ENCODE assay signal across 8 cellular contexts in the genomic region with DNA sequence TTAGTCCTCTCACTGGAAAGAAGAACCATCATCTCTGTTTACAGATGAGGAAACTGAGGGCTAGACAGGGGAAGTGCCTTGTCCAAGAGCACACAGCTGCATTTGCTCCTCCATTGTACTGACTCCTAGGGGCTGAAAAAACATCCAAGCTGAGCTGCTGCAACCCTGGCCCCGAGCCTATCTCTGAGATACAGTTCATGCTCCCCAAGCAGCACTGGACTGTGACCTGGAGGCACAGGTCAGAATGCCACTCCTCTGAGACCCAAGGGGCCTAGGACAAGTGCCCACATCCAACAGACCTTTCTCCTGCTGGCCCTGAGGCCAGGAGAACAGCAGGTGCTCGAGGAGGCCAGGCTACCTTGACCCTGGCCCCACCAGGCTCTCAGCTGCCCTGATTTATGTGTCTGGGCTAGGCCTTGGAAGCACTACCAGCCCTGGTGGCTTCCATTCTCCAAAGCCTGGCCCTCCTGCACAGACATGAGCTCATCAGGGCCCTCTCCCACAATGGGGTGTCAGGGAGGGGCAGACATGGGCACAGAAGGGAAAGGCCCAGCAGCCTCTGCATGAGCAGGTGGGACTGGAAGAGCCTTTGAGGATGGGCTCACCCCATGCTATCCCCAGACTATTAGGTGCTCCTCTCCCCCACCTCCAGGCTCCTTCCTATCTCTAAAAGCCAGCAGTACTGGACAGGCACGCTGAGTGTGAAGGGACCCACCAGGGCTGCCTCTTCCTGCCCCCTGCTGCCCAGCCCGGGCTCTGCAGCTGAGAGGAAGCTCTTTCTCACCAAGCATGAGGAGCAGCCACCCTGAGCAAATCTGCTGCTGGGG. TPM values are rescaled to one million over a fixed set of nuclear protein-coding genes. Genes with fewer than 3 reads are reported as not detected.
DNase-seq lines count a peak whose midpoint lies in the region; ATAC-seq and TF ChIP-seq lines count a peak whose summit lies in the region.

No MANE protein-coding gene starts in this region.

- no TSS peak for BruUV-seq in PC-3 (replicated peaks; lab: Mats Ljungman, UMichigan)

- no peaks in the 10 kb centered on the region for H4K20me1 ChIP-seq in PC-3 (ENCODE audit: low read length)

- no peak for TF ChIP-seq POLR2A in ovary (IDR thresholded peaks at IDR 0.05)

- no peaks in the 10 kb centered on the region for H3K79me2 ChIP-seq in PC-3 (ENCODE audit: low read length)

- no peaks in the 10 kb centered on the region for H3K9me3 ChIP-seq in CD4-positive, alpha-beta T cell (ENCODE audit: control insufficient read depth, low read length)
- H3K9me3 ChIP-seq in PC-3 (ENCODE audit: low read length) (no peaks in the 10 kb centered on the region), ovary (no peaks in the 10 kb centered on the region)

- CTCF ChIA-PET in CD4-positive, alpha-beta T cell (lab: Charles Lee): interaction anchor here (1.0 to 2.0 kb wide), 4 partner anchors 15 to 75 kb away, joined by 3 to 7 read pairs (median 5); no protein-coding TSS in a partner anchor
- CTCF ChIA-PET in PC-3 (lab: Charles Lee): interaction anchor here (0.5 to 1.4 kb wide), 8 partner anchors 13 to 327 kb away, joined by 3 to 9 read pairs (median 6); no protein-coding TSS in a partner anchor

- no peak overlapping the region for H3K27ac ChIP-seq in CD4-positive, alpha-beta T cell (ENCODE audit: low read depth, low read length)
- no peak overlapping the region for H3K27ac ChIP-seq in PC-3 (ENCODE audit: low read length)
- no peak overlapping the region for H3K27ac ChIP-seq in foreskin keratinocyte
- H3K27ac ChIP-seq in ovary: no peak overlapping the region

- intact Hi-C loops in CD4-positive, alpha-beta T cell (cut with DNase I, micrococcal nuclease): no loop called here
- intact Hi-C loops in PC-3 (cut with micrococcal nuclease): no loop called here
- intact Hi-C loops in ovary (cut with DNase I): loop anchor here in 2 of 4 donors (5.0 to 10.0 kb wide), 2 partner anchors 80 to 83 kb away; no protein-coding TSS in a partner anchor

- no peaks in the 10 kb centered on the region for H3F3A ChIP-seq in PC-3 (ENCODE audit: low read length, unreplicated experiment)

- H3K4me1 Mint-ChIP-seq in CD4-positive, alpha-beta T cell (ENCODE audit: low read depth): no peaks in the 10 kb centered on the region

- H3K4me3 Mint-ChIP-seq in CD4-positive, alpha-beta T cell: no peak overlapping the region

- no peaks in the 10 kb centered on the region for H3K9me3 Mint-ChIP-seq in CD4-positive, alpha-beta T cell

- H3K36me3 ChIP-seq in PC-3 (ENCODE audit: low read depth, low read length) (no peaks in the 10 kb centered on the region), ovary (no peaks in the 10 kb centered on the region)

- H3K9me2 ChIP-seq in PC-3 (replicated peaks; ENCODE audit: low read length): no peaks in the 10 kb centered on the region

- H2AFZ ChIP-seq in PC-3 (ENCODE audit: low read length): no peak overlapping the region

- TF ChIP-seq CTCF in CD4-positive, alpha-beta T cell (IDR thresholded peaks at IDR 0.05): peak; percentile 49
- TF ChIP-seq CTCF in PC-3 (conservative IDR thresholded peaks at IDR 0.05; ENCODE audit: low read depth, low read length) (peak; percentile 82), foreskin keratinocyte (conservative IDR thresholded peaks at IDR 0.05) (peak; percentile 90), ovary (IDR thresholded peaks at IDR 0.05) (peak; percentile 48 to 81 (median 69))

- H3K9ac ChIP-seq in PC-3 (ENCODE audit: low read length): no peak overlapping the region

- no peaks in the 10 kb centered on the region for H3K27me3 Mint-ChIP-seq in CD4-positive, alpha-beta T cell

- ATAC-seq in CD4-positive, alpha-beta T cell (ENCODE audit: poor library complexity): peak; percentile 80
- peak; percentile 88 for ATAC-seq in PC-3
- peak; percentile 79 for ATAC-seq in foreskin keratinocyte
- ATAC-seq in GM19035 (IDR thresholded peaks at IDR 0.05; ENCODE audit: unreplicated experiment): no peak

- H3K36me3 Mint-ChIP-seq in CD4-positive, alpha-beta T cell (ENCODE audit: low read depth): no peaks in the 10 kb centered on the region

- H3K4me3 ChIP-seq in PC-3 (ENCODE audit: low read length): no peak overlapping the region
- H3K4me3 ChIP-seq in ovary: no peak overlapping the region

- DNase-seq in CD4-positive, alpha-beta T cell: peak in 6 of 10 experiments; percentile 17 to 48 (median 33)
- DNase-seq in HCEC 1CT (peak; percentile 58), PC-3 (peak; percentile 64), activated gamma-delta T cell (lab: John Stamatoyannopoulos, UW) (peak; percentile 45), foreskin keratinocyte (peak in 1 of 2 donors; percentile 42), ovary (peak; percentile 58 to 85 (median 78)), NCI-H2171 (lab: John Stamatoyannopoulos, UW) (no peak)

- H3K27me3 ChIP-seq in CD4-positive, alpha-beta T cell (ENCODE audit: control insufficient read depth, insufficient read depth, low read length): no peaks in the 10 kb centered on the region
- H3K27me3 ChIP-seq in PC-3 (ENCODE audit: low read length): no peaks in the 10 kb centered on the region
- no peaks in the 10 kb centered on the region for H3K27me3 ChIP-seq in foreskin keratinocyte
- H3K27me3 ChIP-seq in ovary: no peaks in the 10 kb centered on the region

- no peak overlapping the region for H3K27ac Mint-ChIP-seq in CD4-positive, alpha-beta T cell

- 35 to 45% (median 42%) methylated on average over 4 of the region's 4 CpGs for WGBS in ovary, 3 donors

- H3K4me1 ChIP-seq in PC-3 (ENCODE audit: insufficient read depth, low read length) (no peaks in the 10 kb centered on the region), foreskin keratinocyte (no peaks in the 10 kb centered on the region), ovary (ENCODE audit: insufficient read depth) (no peaks in the 10 kb centered on the region)

- H3K4me2 ChIP-seq in PC-3 (ENCODE audit: low read length): no peak overlapping the region

- POLR2A ChIA-PET in CD4-positive, alpha-beta T cell (lab: Charles Lee): interaction anchor here (1.7 kb wide), 1 partner anchor 44 kb away, joined by 4 read pairs; no protein-coding TSS in a partner anchor
- POLR2A ChIA-PET in PC-3 (lab: Charles Lee; ENCODE audit: unreplicated experiment): interaction anchor here (0.6 to 1.0 kb wide), 2 partner anchors 15 to 33 kb away, joined by 4 read pairs; no protein-coding TSS in a partner anchor

- TF ChIP-seq EP300 in ovary (IDR thresholded peaks at IDR 0.05): no peak

RNA-seq across cellular contexts. Expression of a gene that starts 18.9 kb away (rescaled TPM):
- total RNA-seq in CD4-positive, alpha-beta T cell: under 1 TPM; 0.39 to 0.71 TPM
- total RNA-seq in PC-3 (2014; rRNA removed): 12.3 and 15.7 TPM in 2 replicates
- total RNA-seq in foreskin keratinocyte: 2.5 and 2.8 TPM in 2 replicates
- 2.4 and 2.7 TPM in 2 replicates for polyA plus RNA-seq in foreskin keratinocyte
- 1 to 10 TPM in 6 of 7 donors, under 1 TPM in 1; 0.48 to 7.2 (median 1.6) TPM for total RNA-seq in ovary
- 1 to 10 TPM in 1 of 2 donors, under 1 TPM in 1; 0.30 to 2.6 TPM for polyA plus RNA-seq in ovary

RNA-seq across cellular contexts. Expression of a gene that starts 41.5 kb away (rescaled TPM):
- total RNA-seq in CD4-positive, alpha-beta T cell: not detected
- total RNA-seq in PC-3 (2014; rRNA removed): 1.7 and 5.0 TPM in 2 replicates
- 125 and 133 TPM in 2 replicates for total RNA-seq in foreskin keratinocyte
- 74.3 and 80.3 TPM in 2 replicates for polyA plus RNA-seq in foreskin keratinocyte
- total RNA-seq in ovary: 100 to 1,000 TPM in 5 of 7 donors, 10 to 100 TPM in 2; 64.4 to 237 (median 157) TPM
- 100 to 1,000 TPM in 1 of 2 donors, 10 to 100 TPM in 1; 19.8 to 194 TPM for polyA plus RNA-seq in ovary

Comparison
In these comparisons a context has a peak if more than half of its experiments do, and no peak if none do; other contexts are left out.
1. RNA of a gene that starts 41.5 kb away (total RNA-seq): 64.4 to 237 TPM in ovary and 125 to 133 TPM in foreskin keratinocyte; 1.7 to 5.0 TPM in PC-3 and not detected in CD4-positive, alpha-beta T cell; every median in the first group is over 10 times any median in the second.
2. Peak in every context shown above with its lines, with median percentiles within 50 percentile points of each other: CTCF ChIP-seq.